Comparison of ENCODE assay signal across 12 cellular contexts in the genomic region with DNA sequence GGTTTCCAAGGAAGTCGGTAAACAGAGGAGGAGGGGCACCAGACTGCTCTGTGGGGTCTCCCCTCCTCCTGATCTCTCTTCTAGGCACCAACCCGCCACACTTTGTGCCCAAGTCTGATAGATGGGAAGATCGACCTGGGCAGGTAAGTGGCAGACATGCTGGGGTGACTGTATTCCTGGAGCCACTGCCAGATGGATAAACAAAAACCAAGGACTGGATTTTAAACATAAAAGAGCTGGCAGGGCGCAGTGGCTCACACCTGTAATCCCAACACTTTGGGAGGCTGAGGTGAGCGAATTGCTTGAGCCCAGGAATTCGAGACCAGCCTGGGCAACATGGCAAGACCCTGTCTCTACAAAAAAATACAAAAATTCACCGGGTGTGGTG.
A peak's percentile ranks its signal among the peaks of the same experiment; 100 is the strongest.
DNase-seq lines count a peak whose midpoint lies in the region; ATAC-seq, FAIRE-seq and TF ChIP-seq lines count a peak whose summit lies in the region.
"Had no signal": no experiment of that assay in that cellular context is flagged by ENCODE, and none has a peak within 500 bp of the region (broad histone marks: within the 10 kb centered on the region; RNA-seq: fewer than 3 reads in every experiment).

No MANE protein-coding gene starts in this region.

- H4K20me1 ChIP-seq in endothelial cell of umbilical vein (replicated peaks; ENCODE audit: control insufficient read depth, extremely low read depth, insufficient read depth, low read length): no peaks in the 10 kb centered on the region

- BruUV-seq in endothelial cell of umbilical vein (replicated peaks; lab: Mats Ljungman, UMichigan): no TSS peak

- POLR2A ChIA-PET in endothelial cell of umbilical vein (lab: Charles Lee): interaction anchor here (1.5 kb wide), 1 partner anchor 582 kb away, joined by 3 read pairs; a partner anchor contains a TSS

- DNase-seq in activated CD8-positive, alpha-beta memory T cell treated with anti-CD3 and anti-CD28 coated beads for 24 hours: peak; percentile 55
- no peak for DNase-seq in activated CD8-positive, alpha-beta memory T cell treated with anti-CD3 and anti-CD28 coated beads, Interleukin-2, amount 50 U/mL, for 48 hours
- DNase-seq in NT2/D1 (ENCODE audit: low read depth, low spot score) (no peak), endothelial cell of umbilical vein (ENCODE audit: low read depth, low spot score) (no peak), urothelium cell line (ENCODE audit: low spot score) (no peak), COR-L47 (lab: John Stamatoyannopoulos, UW) (no peak)
- DNase-seq: retina, tibial artery had no signal

- no peaks in the 10 kb centered on the region for H3K79me2 ChIP-seq in endothelial cell of umbilical vein (ENCODE audit: control insufficient read depth, insufficient read depth, low read length)

- intact Hi-C loops in endothelial cell of umbilical vein (cut with micrococcal nuclease): loop anchor here (1.0 to 5.0 kb wide), 4 partner anchors 36 to 892 kb away; no protein-coding TSS in a partner anchor

- no peaks in the 10 kb centered on the region for H3K36me3 ChIP-seq in NT2/D1 (ENCODE audit: insufficient read depth, insufficient read length, low read length)
- H3K36me3 ChIP-seq in endothelial cell of umbilical vein (ENCODE audit: control insufficient read depth in 2 of 2, extremely low read depth in 1 of 2, insufficient read depth in 2 of 2, low read length in 2 of 2): no peaks in the 10 kb centered on the region
- H3K36me3 ChIP-seq: neural progenitor cell, tibial artery had no signal

- H3K9me1 ChIP-seq in endothelial cell of umbilical vein (replicated peaks; ENCODE audit: control insufficient read depth, extremely low read depth, insufficient read depth, low read length): no peaks in the 10 kb centered on the region

- H3K27me3 ChIP-seq in NT2/D1 (ENCODE audit: insufficient read depth, insufficient read length): peaks cover 24% of the 10 kb centered on the region
- no peaks in the 10 kb centered on the region for H3K27me3 ChIP-seq in endothelial cell of umbilical vein (ENCODE audit: control insufficient read depth in 2 of 2, insufficient read depth in 2 of 2, low read length in 2 of 2)
- H3K27me3 ChIP-seq: neural progenitor cell, tibial artery had no signal

- CTCF ChIA-PET in endothelial cell of umbilical vein (lab: Charles Lee): interaction anchor here (0.6 to 1.9 kb wide), 6 partner anchors 8 to 891 kb away, joined by 3 to 6 read pairs (median 4); no protein-coding TSS in a partner anchor

- no peak for TF ChIP-seq CTCF in endothelial cell of umbilical vein (IDR thresholded peaks at IDR 0.05; ENCODE audit: extremely low read depth in 1 of 2, insufficient read depth in 1 of 2, low read depth in 1 of 2, low read length in 2 of 2)

- no peak overlapping the region for H3K4me2 ChIP-seq in endothelial cell of umbilical vein (ENCODE audit: insufficient read depth, low read length)
- H3K4me2 ChIP-seq: neural progenitor cell had no signal

- TF ChIP-seq POLR2A in endothelial cell of umbilical vein (IDR thresholded peaks at IDR 0.05; ENCODE audit: low read depth, low read length): no peak

- H2AFZ ChIP-seq in endothelial cell of umbilical vein (ENCODE audit: low read depth, low read length): peak overlapping the region; percentile 65

- H3K4me3 ChIP-seq in NT2/D1 (ENCODE audit: insufficient read length, low read depth) (no peak overlapping the region), endothelial cell of umbilical vein (replicated peaks in 1 of 3; ENCODE audit: insufficient read depth in 1 of 3, low read depth in 1 of 3, low read length in 3 of 3) (no peak overlapping the region)
- H3K4me3 ChIP-seq: coronary artery, neural progenitor cell, tibial artery had no signal

- H3K27ac ChIP-seq in endothelial cell of umbilical vein (ENCODE audit: insufficient read depth, low read depth, low read length): no peak overlapping the region
- H3K27ac ChIP-seq: coronary artery, neural progenitor cell, tibial artery had no signal

- dilution Hi-C loops in endothelial cell of umbilical vein (cut with MboI; ENCODE audit: extremely low pct_ligation_motif_present, low sequenced_read_pairs): no loop called here

- H3K4me1 ChIP-seq in NT2/D1 (ENCODE audit: insufficient read depth, insufficient read length): peaks cover 34% of the 10 kb centered on the region
- H3K4me1 ChIP-seq in endothelial cell of umbilical vein (ENCODE audit: control insufficient read depth, extremely low read depth, insufficient read depth, low read length): peaks cover 41% of the 10 kb centered on the region

- FAIRE-seq in endothelial cell of umbilical vein (lab: Jason Lieb, UNC) (no peak), urothelium cell line (lab: Jason Lieb, UNC) (peak; percentile 63)

- H3K9me3 ChIP-seq in NT2/D1 (ENCODE audit: insufficient read depth, low read length): 0 out of 2 replicates have a peak, but pooled peaks cover 5% of the 10 kb centered on the region
- H3K9me3 ChIP-seq in endothelial cell of umbilical vein (replicated peaks; ENCODE audit: control insufficient read depth, insufficient read depth, low read length): no peaks in the 10 kb centered on the region
- H3K9me3 ChIP-seq: tibial artery had no signal

- no peak for ATAC-seq in HG02571 (IDR thresholded peaks at IDR 0.05; ENCODE audit: unreplicated experiment)
- no peak for ATAC-seq in HG02852 (IDR thresholded peaks at IDR 0.05; ENCODE audit: unreplicated experiment)

- peak overlapping the region; percentile 51 for H3K9ac ChIP-seq in NT2/D1 (ENCODE audit: insufficient read length, low read depth)
- no peak overlapping the region for H3K9ac ChIP-seq in endothelial cell of umbilical vein (replicated peaks; ENCODE audit: extremely low read depth, insufficient read depth, low read length)
- H3K9ac ChIP-seq: neural progenitor cell had no signal

TF ChIP-seq in endothelial cell of umbilical vein, 7 proteins besides CTCF, POLR2A, EP300 and RAD21:
- TF ChIP-seq JUN (IDR thresholded peaks at IDR 0.05; ENCODE audit: borderline replicate concordance, insufficient read depth, insufficient read length, low read depth) (no peak), GATA2 (IDR thresholded peaks at IDR 0.05; ENCODE audit: insufficient read depth, insufficient read length, low read depth, low read length) (no peak), MYC (IDR thresholded peaks at IDR 0.05; ENCODE audit: low read depth, low read length) (no peak), FOS (IDR thresholded peaks at IDR 0.05; ENCODE audit: borderline replicate concordance, insufficient read depth, low read length) (no peak), EZH2 (IDR thresholded peaks at IDR 0.05; ENCODE audit: borderline replicate concordance, low read depth, low read length, severe bottlenecking) (no peak), POLR2AphosphoS5 (IDR thresholded peaks at IDR 0.05; ENCODE audit: insufficient read depth, low read depth, low read length) (no peak)
- TF ChIP-seq, protein P1, sequence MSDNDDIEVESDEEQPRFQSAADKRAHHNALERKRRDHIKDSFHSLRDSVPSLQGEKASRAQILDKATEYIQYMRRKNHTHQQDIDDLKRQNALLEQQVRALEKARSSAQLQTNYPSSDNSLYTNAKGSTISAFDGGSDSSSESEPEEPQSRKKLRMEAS (IDR thresholded peaks at IDR 0.05; ENCODE audit: insufficient read depth, insufficient read length): no peak
